ENCODE assay signal across 8 cellular contexts in genomic region chr2:170530284-170530745, GRCh38.
A peak's percentile ranks its signal among the peaks of the same experiment; 100 is the strongest.
DNase-seq lines count a peak whose midpoint lies in the region; ATAC-seq and TF ChIP-seq lines count a peak whose summit lies in the region.

No MANE protein-coding gene starts in this region.

- no peaks in the 10 kb centered on the region for H3K9me3 ChIP-seq in CD4-positive, alpha-beta T cell (ENCODE audit: control insufficient read depth, low read length)

- CTCF ChIA-PET in CD4-positive, alpha-beta T cell (lab: Charles Lee) = no interaction called here

- H3K36me3 Mint-ChIP-seq in CD4-positive, alpha-beta T cell (ENCODE audit: low read depth) = no peaks in the 10 kb centered on the region

- peaks cover 0 to 9% (median 0%) of the 10 kb centered on the region in 45 donors for H3K27me3 ChIP-seq in dorsolateral prefrontal cortex
- H3K27me3 ChIP-seq in CD4-positive, alpha-beta T cell (ENCODE audit: control insufficient read depth, insufficient read depth, low read length) = peaks cover 5% of the 10 kb centered on the region

- no peak for TF ChIP-seq CTCF in dorsolateral prefrontal cortex (IDR thresholded peaks at IDR 0.05 in 54 of 56, conservative IDR thresholded peaks at IDR 0.05 in 2 of 56; ENCODE audit: low read depth in 1 of 56, partially characterized antibody in 56 of 56)
- TF ChIP-seq CTCF in CD4-positive, alpha-beta T cell (IDR thresholded peaks at IDR 0.05) = no peak

- no peak overlapping the region for H3K27ac Mint-ChIP-seq in CD4-positive, alpha-beta T cell

- peak overlapping the region in 5 of 59 donors; percentile 5 to 35 (median 25) for H3K27ac ChIP-seq in dorsolateral prefrontal cortex
- no peak overlapping the region for H3K27ac ChIP-seq in CD4-positive, alpha-beta T cell (ENCODE audit: low read depth, low read length)

- intact Hi-C loops in dorsolateral prefrontal cortex (cut with DNase I) = no loop called here
- intact Hi-C loops in CD4-positive, alpha-beta T cell (cut with DNase I, micrococcal nuclease) = no loop called here

- no peaks in the 10 kb centered on the region for H3K9me3 Mint-ChIP-seq in CD4-positive, alpha-beta T cell

- H3K4me3 Mint-ChIP-seq in CD4-positive, alpha-beta T cell = no peak overlapping the region

- no peaks in the 10 kb centered on the region for H3K4me1 Mint-ChIP-seq in CD4-positive, alpha-beta T cell (ENCODE audit: low read depth)

- ATAC-seq in CD4-positive, alpha-beta T cell (ENCODE audit: poor library complexity) = no peak
- ATAC-seq in HG03045 (IDR thresholded peaks at IDR 0.05; ENCODE audit: unreplicated experiment) (no peak), GM19035 (IDR thresholded peaks at IDR 0.05; ENCODE audit: unreplicated experiment) (no peak)

- H3K4me3 ChIP-seq in dorsolateral prefrontal cortex = peak overlapping the region in 46 of 59 donors; percentile 3 to 55 (median 28)

- POLR2A ChIA-PET in CD4-positive, alpha-beta T cell (lab: Charles Lee) = no interaction called here

- H3K27me3 Mint-ChIP-seq in CD4-positive, alpha-beta T cell = peaks cover 27% of the 10 kb centered on the region

- peak; percentile 97 for DNase-seq in DMS79 (lab: John Stamatoyannopoulos, UW)
- DNase-seq in NCI-H2196 (lab: John Stamatoyannopoulos, UW; ENCODE audit: unreplicated experiment) = peak; percentile 91
- DNase-seq in dorsolateral prefrontal cortex = peak in 2 of 10 donors; percentile 6 to 42
- peak; percentile 64 for DNase-seq in myocyte (ENCODE audit: low read depth)
- no peak for DNase-seq in CD4-positive, alpha-beta T cell
- no peak for DNase-seq in activated CD8-positive, alpha-beta memory T cell treated with anti-CD3 and anti-CD28 coated beads, Interleukin-2, amount 50 U/mL, for 48 hours

Comparison
In these comparisons a context has a peak if more than half of its experiments do, and no peak if none do; other contexts are left out.
1. DNase-seq: peak in DMS79 (single experiment), NCI-H2196 (single experiment) and myocyte (single experiment); none in CD4-positive, alpha-beta T cell (0 of 10) and activated CD8-positive, alpha-beta memory T cell treated with anti-CD3 and anti-CD28 coated beads, Interleukin-2, amount 50 U/mL, for 48 hours (single experiment).